7 cellular contexts compared by ENCODE assay signal in genomic region chr1:150150511-150151021, GRCh38. TPM values are rescaled to one million over a fixed set of nuclear protein-coding genes. Genes with fewer than 3 reads are reported as not detected.
DNase-seq lines count a peak whose midpoint lies in the region; FAIRE-seq and TF ChIP-seq lines count a peak whose summit lies in the region.

No MANE protein-coding gene starts in this region.

- peak overlapping the region; percentile 97 to 99 (median 98) for H3K4me3 Mint-ChIP-seq in brain

- in situ Hi-C loops in GM23248 (cut with MboI): no loop called here

- FAIRE-seq in RCC 7860 (lab: Jason Lieb, UNC): no peak

- peaks cover 19% of the 10 kb centered on the region; the same call in 1 of the 2 replicates for H3K36me3 ChIP-seq in GM23248 (ENCODE audit: low read depth)

- TF ChIP-seq CTCF in brain (conservative IDR thresholded peaks at IDR 0.05): no peak
- no peak for TF ChIP-seq CTCF in lower leg skin (IDR thresholded peaks at IDR 0.05)

- H3K27ac ChIP-seq in GM23248: peak overlapping the region; percentile 84
- H3K27ac ChIP-seq in substantia nigra (ENCODE audit: low read depth, low read length, poor library complexity, severe bottlenecking): peak overlapping the region; percentile 69

- intact Hi-C loops in lower leg skin (cut with DNase I; ENCODE audit: low total_unique reads): no loop called here

- peaks cover 51% of the 10 kb centered on the region for H3K79me2 ChIP-seq in GM23248 (ENCODE audit: insufficient read depth)

- no peaks in the 10 kb centered on the region for H3K27me3 ChIP-seq in GM23248 (replicated peaks; ENCODE audit: insufficient read depth)

- H2AFZ ChIP-seq in GM23248: peak overlapping the region; percentile 65

- peak overlapping the region; percentile 95 for H3K4me2 ChIP-seq in GM23248 (ENCODE audit: unreplicated experiment)

- no peak for TF ChIP-seq POLR2A in lower leg skin (IDR thresholded peaks at IDR 0.05)

- H3K9ac ChIP-seq in GM23248: peak overlapping the region; percentile 89

- H3K9me2 ChIP-seq in GM23248 (ENCODE audit: insufficient read depth): no peaks in the 10 kb centered on the region

- peaks cover 76% of the 10 kb centered on the region for H3K4me1 Mint-ChIP-seq in brain

- H3K27ac Mint-ChIP-seq in brain: peak overlapping the region; percentile 92 to 99 (median 99)

- peak overlapping the region; percentile 95 for H3K4me3 ChIP-seq in GM23248
- peak overlapping the region; percentile 74 for H3K4me3 ChIP-seq in lower leg skin (ENCODE audit: low read depth, poor library complexity, severe bottlenecking)

- H3K36me3 Mint-ChIP-seq in brain: peaks cover 46% of the 10 kb centered on the region

- peaks cover 0 to 3% (median 0%) of the 10 kb centered on the region in 5 experiments for H3K9me3 Mint-ChIP-seq in brain

- no peaks in the 10 kb centered on the region for H4K20me1 ChIP-seq in GM23248 (ENCODE audit: insufficient read depth)

- H3K9me3 ChIP-seq in GM23248 (ENCODE audit: low read depth): no peaks in the 10 kb centered on the region

- H3K27me3 Mint-ChIP-seq in brain: peaks cover 8% of the 10 kb centered on the region

- peak; percentile 67 for DNase-seq in GM23248
- DNase-seq in RPMI7951 (ENCODE audit: low read depth): peak; percentile 32
- DNase-seq in lower leg skin (ENCODE audit: low spot score in 2 of 2): peak in 1 of 2 donors; percentile 89
- peak in 2 of 49 donors; percentile 33 to 51 for DNase-seq in substantia nigra (lab: John Stamatoyannopoulos, UW)
- DNase-seq in effector CD4-positive, alpha-beta T cell: no peak
- no peak for DNase-seq in RCC 7860 (ENCODE audit: low spot score)

- 1% methylated on average over 21 to 50 of the region's 54 CpGs for WGBS in GM23248 (ENCODE audit: low coverage in 1 of 2, low lambda C conversion rate in 2 of 2, missing lambda C conversion rate in 2 of 2), 2 experiments
- 2% methylated on average over 37 to 50 of the region's 54 CpGs for WGBS in lower leg skin, 2 donors

- H3K4me1 ChIP-seq in GM23248 (ENCODE audit: insufficient read depth): peaks cover 26% of the 10 kb centered on the region

- peaks cover 31% of the 10 kb centered on the region for H3F3A ChIP-seq in GM23248 (ENCODE audit: insufficient read depth)

RNA-seq across cellular contexts. Expression of gene PLEKHO1, which starts 0.8 kb away (rescaled TPM):
- total RNA-seq in GM23248 (2014; rRNA removed; shearing (Covaris generic)): 24.8 and 26.9 TPM in 2 replicates
- polyA plus RNA-seq in GM23248 (2016; fragmentation: Nextera tagmentation; extraction: Ambion mirVana) (30.7 and 34.8 TPM in 2 replicates), brain (ENCODE audit: insufficient read depth, low read depth, low replicate concordance) (84.5 TPM)
- 31.9 and 36.2 TPM in 2 replicates for total RNA-seq in RPMI7951 (2014; rRNA removed; shearing (Covaris generic))
- 10 to 100 TPM in 3 of 4 donors, 1 to 10 TPM in 1; 8.7 to 15.4 (median 11.4) TPM for total RNA-seq in lower leg skin

Comparison
In these comparisons a context has a peak if more than half of its experiments do, and no peak if none do; other contexts are left out.
1. DNase-seq: peak in GM23248 (single experiment) and RPMI7951 (single experiment); none in effector CD4-positive, alpha-beta T cell (single experiment) and RCC 7860 (single experiment).